Comparison of ENCODE assay signal across 9 cellular contexts in genomic region chr9:85715587-85715986, GRCh38. TPM values are rescaled to one million over a fixed set of nuclear protein-coding genes. Genes with fewer than 3 reads are reported as not detected.
DNase-seq lines count a peak whose midpoint lies in the region; ATAC-seq and TF ChIP-seq lines count a peak whose summit lies in the region.
"Had no signal": no experiment of that assay in that cellular context is flagged by ENCODE, and none has a peak within 500 bp of the region (broad histone marks: within the 10 kb centered on the region; RNA-seq: fewer than 3 reads in every experiment).

No MANE protein-coding gene starts in this region.

- peaks cover 12% of the 10 kb centered on the region for H3K9me3 Mint-ChIP-seq in activated naive CD4-positive, alpha-beta T cell treated with anti-CD3 and anti-CD28 coated beads, Interleukin-2, amount 10 ng/mL, durations not matched to agents 7 days and 5 days

- no peaks in the 10 kb centered on the region for H3K27me3 ChIP-seq in testis

- H3K9me3 ChIP-seq in HEK293 (ENCODE audit: control insufficient read depth, insufficient read depth, low read depth, low read length) (no peaks in the 10 kb centered on the region), mucosa of descending colon (no peaks in the 10 kb centered on the region), testis (no peaks in the 10 kb centered on the region)

- DNase-seq in NCI-H226 (peak; percentile 34), mucosa of descending colon (no peak), T1000 (lab: John Stamatoyannopoulos, UW) (no peak), testis (no peak), HCEC 1CT (no peak)
- no peak for DNase-seq in activated naive CD4-positive, alpha-beta T cell treated with anti-CD3 and anti-CD28 coated beads, Interleukin-2, amount 10 ng/mL, durations not matched to agents 7 days and 5 days
- DNase-seq: NCI-H187 had no signal

- no peak for TF ChIP-seq CTCF in HEK293 (tag by site-specific recombination; IDR thresholded peaks at IDR 0.05)
- no peak for TF ChIP-seq CTCF in mucosa of descending colon (IDR thresholded peaks at IDR 0.05)
- no peak for TF ChIP-seq CTCF in testis (IDR thresholded peaks at IDR 0.05)

- H3K4me1 ChIP-seq in HEK293 (ENCODE audit: control insufficient read depth, insufficient read depth, low read length) = no peaks in the 10 kb centered on the region
- no peaks in the 10 kb centered on the region for H3K4me1 ChIP-seq in mucosa of descending colon (ENCODE audit: low read depth)
- no peaks in the 10 kb centered on the region for H3K4me1 ChIP-seq in testis

- no peak overlapping the region for H3K4me3 Mint-ChIP-seq in activated naive CD4-positive, alpha-beta T cell treated with anti-CD3 and anti-CD28 coated beads, Interleukin-2, amount 10 ng/mL, durations not matched to agents 7 days and 5 days

- peaks cover 24% of the 10 kb centered on the region for H3K4me1 Mint-ChIP-seq in activated naive CD4-positive, alpha-beta T cell treated with anti-CD3 and anti-CD28 coated beads, Interleukin-2, amount 10 ng/mL, durations not matched to agents 7 days and 5 days

- POLR2A ChIA-PET in HEK293 (lab: Yijun Ruan, JAX) = no interaction called here

- CTCF ChIA-PET in HEK293 (lab: Yijun Ruan, JAX) = interaction anchor here (1.3 to 2.5 kb wide), 2 partner anchors 9 to 17 kb away, joined by 6 to 12 read pairs; no protein-coding TSS in a partner anchor
- CTCF ChIA-PET in activated naive CD4-positive, alpha-beta T cell treated with anti-CD3 and anti-CD28 coated beads, Interleukin-2, amount 10 ng/mL, durations not matched to agents 7 days and 5 days (lab: Charles Lee) = interaction anchor here (0.6 kb wide), 1 partner anchor 10 kb away, joined by 4 read pairs; no protein-coding TSS in a partner anchor

- H3K4me3 ChIP-seq in HEK293 (ENCODE audit: low read depth, low read length) (no peak overlapping the region), mucosa of descending colon (no peak overlapping the region), testis (no peak overlapping the region)

- H3K36me3 ChIP-seq in HEK293 (ENCODE audit: control insufficient read depth in 2 of 2, insufficient read depth in 1 of 2, low read length in 2 of 2) = no peaks in the 10 kb centered on the region; a peak in 1 of 3 replicates
- no peaks in the 10 kb centered on the region for H3K36me3 ChIP-seq in mucosa of descending colon (ENCODE audit: low read depth)
- no peaks in the 10 kb centered on the region for H3K36me3 ChIP-seq in testis (ENCODE audit: low read depth, missing control alignments)

- 44 to 83% methylated on average over 2 of the region's 2 CpGs for WGBS in testis, 2 donors

- H3K27ac Mint-ChIP-seq in activated naive CD4-positive, alpha-beta T cell treated with anti-CD3 and anti-CD28 coated beads, Interleukin-2, amount 10 ng/mL, durations not matched to agents 7 days and 5 days = no peak overlapping the region

- H3K27ac ChIP-seq in HEK293 (ENCODE audit: extremely low read depth, low read depth, low read length) (no peak overlapping the region), testis (no peak overlapping the region)

- H3K27me3 Mint-ChIP-seq in activated naive CD4-positive, alpha-beta T cell treated with anti-CD3 and anti-CD28 coated beads, Interleukin-2, amount 10 ng/mL, durations not matched to agents 7 days and 5 days = no peaks in the 10 kb centered on the region

- ATAC-seq in GM18520 (IDR thresholded peaks at IDR 0.05; ENCODE audit: unreplicated experiment) (peak; percentile 61), mucosa of descending colon (peak; percentile 40)

- intact Hi-C loops in mucosa of descending colon (cut with DNase I, micrococcal nuclease) = no loop called here
- intact Hi-C loops in testis (cut with DNase I; ENCODE audit: low total_unique reads) = no loop called here

- H3K36me3 Mint-ChIP-seq in activated naive CD4-positive, alpha-beta T cell treated with anti-CD3 and anti-CD28 coated beads, Interleukin-2, amount 10 ng/mL, durations not matched to agents 7 days and 5 days = peaks cover 12% of the 10 kb centered on the region

- no peak for TF ChIP-seq POLR2A in testis (IDR thresholded peaks at IDR 0.05)

TF ChIP-seq in HEK293, 187 proteins besides CTCF, POLR2A, EP300 and RAD21:
- TF ChIP-seq ZBTB44 (tag by site-specific recombination; IDR thresholded peaks at IDR 0.05) (peak; percentile 37; the same call in 1 of the 2 replicates), REPIN1 (tag by site-specific recombination; IDR thresholded peaks at IDR 0.05; ENCODE audit: low read depth) (no peak)

RNA-seq across cellular contexts. Expression of gene AGTPBP1, which starts 26.2 kb away (rescaled TPM):
- 10 to 100 TPM; 11.7 to 17.9 (median 15.9) TPM for total RNA-seq in mucosa of descending colon
- total RNA-seq in testis = 10 to 100 TPM; 26.6 to 45.7 TPM
- polyA plus RNA-seq in testis (ENCODE audit: insufficient read depth, low read depth, low replicate concordance) = 26.3 TPM
